ENCODE assay signal across 1 cellular context in the genomic region with DNA sequence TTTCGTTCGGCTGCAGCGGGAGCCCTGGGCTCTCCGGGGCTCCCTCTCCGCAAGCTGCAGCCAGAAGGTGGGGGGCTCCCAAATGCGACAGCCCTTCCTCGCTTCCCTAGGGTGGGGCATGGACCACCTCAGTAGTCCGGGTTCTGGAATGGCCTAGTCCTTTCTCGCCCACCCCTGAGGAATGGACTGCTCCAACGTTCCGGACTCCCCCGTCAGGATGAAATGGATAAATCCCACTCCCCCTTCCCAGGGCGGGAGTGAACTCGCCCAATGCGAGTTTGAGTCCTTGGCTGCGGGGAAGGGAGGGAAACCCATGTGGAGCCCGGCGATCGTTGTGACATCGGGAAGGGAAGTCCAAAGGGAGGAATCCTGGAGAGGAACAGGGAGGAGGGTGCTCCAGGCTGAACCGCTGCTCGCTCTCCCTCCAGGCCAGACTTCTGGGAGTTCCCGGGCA.
TF ChIP-seq lines count a peak whose summit lies in the region.

No MANE protein-coding gene starts in this region.

TF ChIP-seq in K562, 482 proteins besides CTCF, POLR2A, EP300 and RAD21 (continued from another document and continues in another):
- no peak for TF ChIP-seq GABPA (tag; conservative IDR thresholded peaks at IDR 0.05; ENCODE audit: low read depth)
- TF ChIP-seq, protein P1, sequence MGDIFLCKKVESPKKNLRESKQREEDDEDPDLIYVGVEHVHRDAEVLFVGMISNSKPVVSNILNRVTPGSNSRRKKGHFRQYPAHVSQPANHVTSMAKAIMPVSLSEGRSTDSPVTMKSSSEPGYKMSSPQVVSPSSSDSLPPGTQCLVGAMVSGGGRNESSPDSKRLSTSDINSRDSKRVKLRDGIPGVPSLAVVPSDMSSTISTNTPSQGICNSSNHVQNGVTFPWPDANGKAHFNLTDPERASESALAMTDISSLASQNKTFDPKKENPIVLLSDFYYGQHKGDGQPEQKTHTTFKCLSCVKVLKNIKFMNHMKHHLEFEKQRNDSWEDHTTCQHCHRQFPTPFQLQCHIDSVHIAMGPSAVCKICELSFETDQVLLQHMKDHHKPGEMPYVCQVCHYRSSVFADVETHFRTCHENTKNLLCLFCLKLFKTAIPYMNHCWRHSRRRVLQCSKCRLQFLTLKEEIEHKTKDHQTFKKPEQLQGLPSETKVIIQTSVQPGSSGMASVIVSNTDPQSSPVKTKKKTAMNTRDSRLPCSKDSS (IDR thresholded peaks at IDR 0.05; ENCODE audit: low read depth, partially characterized antibody): no peak
- TF ChIP-seq ZNF785 (CRISPR knock-in tag; IDR thresholded peaks at IDR 0.05): no peak
- TF ChIP-seq, protein P2, sequence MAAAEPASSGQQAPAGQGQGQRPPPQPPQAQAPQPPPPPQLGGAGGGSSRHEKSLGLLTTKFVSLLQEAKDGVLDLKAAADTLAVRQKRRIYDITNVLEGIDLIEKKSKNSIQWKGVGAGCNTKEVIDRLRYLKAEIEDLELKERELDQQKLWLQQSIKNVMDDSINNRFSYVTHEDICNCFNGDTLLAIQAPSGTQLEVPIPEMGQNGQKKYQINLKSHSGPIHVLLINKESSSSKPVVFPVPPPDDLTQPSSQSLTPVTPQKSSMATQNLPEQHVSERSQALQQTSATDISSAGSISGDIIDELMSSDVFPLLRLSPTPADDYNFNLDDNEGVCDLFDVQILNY (CRISPR knock-in tag; IDR thresholded peaks at IDR 0.05): peak; percentile 59; the same call in 1 of the 2 replicates
- TF ChIP-seq ZEB2 (IDR thresholded peaks at IDR 0.05): no peak
- TF ChIP-seq ZNF766 (CRISPR knock-in tag; conservative IDR thresholded peaks at IDR 0.05): no peak
- TF ChIP-seq SMARCE1 (IDR thresholded peaks at IDR 0.05): no peak
- no peak for TF ChIP-seq KLF1 (tag; IDR thresholded peaks at IDR 0.05)
- peak; percentile 99 for TF ChIP-seq TCF7L2 (IDR thresholded peaks at IDR 0.05; ENCODE audit: low read depth, low read length)
- TF ChIP-seq, protein P3, sequence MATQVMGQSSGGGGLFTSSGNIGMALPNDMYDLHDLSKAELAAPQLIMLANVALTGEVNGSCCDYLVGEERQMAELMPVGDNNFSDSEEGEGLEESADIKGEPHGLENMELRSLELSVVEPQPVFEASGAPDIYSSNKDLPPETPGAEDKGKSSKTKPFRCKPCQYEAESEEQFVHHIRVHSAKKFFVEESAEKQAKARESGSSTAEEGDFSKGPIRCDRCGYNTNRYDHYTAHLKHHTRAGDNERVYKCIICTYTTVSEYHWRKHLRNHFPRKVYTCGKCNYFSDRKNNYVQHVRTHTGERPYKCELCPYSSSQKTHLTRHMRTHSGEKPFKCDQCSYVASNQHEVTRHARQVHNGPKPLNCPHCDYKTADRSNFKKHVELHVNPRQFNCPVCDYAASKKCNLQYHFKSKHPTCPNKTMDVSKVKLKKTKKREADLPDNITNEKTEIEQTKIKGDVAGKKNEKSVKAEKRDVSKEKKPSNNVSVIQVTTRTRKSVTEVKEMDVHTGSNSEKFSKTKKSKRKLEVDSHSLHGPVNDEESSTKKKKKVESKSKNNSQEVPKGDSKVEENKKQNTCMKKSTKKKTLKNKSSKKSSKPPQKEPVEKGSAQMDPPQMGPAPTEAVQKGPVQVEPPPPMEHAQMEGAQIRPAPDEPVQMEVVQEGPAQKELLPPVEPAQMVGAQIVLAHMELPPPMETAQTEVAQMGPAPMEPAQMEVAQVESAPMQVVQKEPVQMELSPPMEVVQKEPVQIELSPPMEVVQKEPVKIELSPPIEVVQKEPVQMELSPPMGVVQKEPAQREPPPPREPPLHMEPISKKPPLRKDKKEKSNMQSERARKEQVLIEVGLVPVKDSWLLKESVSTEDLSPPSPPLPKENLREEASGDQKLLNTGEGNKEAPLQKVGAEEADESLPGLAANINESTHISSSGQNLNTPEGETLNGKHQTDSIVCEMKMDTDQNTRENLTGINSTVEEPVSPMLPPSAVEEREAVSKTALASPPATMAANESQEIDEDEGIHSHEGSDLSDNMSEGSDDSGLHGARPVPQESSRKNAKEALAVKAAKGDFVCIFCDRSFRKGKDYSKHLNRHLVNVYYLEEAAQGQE (CRISPR knock-in tag; IDR thresholded peaks at IDR 0.05; ENCODE audit: low read depth): peak; percentile 47
- TF ChIP-seq, protein P4, sequence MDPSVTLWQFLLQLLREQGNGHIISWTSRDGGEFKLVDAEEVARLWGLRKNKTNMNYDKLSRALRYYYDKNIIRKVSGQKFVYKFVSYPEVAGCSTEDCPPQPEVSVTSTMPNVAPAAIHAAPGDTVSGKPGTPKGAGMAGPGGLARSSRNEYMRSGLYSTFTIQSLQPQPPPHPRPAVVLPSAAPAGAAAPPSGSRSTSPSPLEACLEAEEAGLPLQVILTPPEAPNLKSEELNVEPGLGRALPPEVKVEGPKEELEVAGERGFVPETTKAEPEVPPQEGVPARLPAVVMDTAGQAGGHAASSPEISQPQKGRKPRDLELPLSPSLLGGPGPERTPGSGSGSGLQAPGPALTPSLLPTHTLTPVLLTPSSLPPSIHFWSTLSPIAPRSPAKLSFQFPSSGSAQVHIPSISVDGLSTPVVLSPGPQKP (CRISPR knock-in tag; IDR thresholded peaks at IDR 0.05): no peak
- TF ChIP-seq KLF13 (tag; IDR thresholded peaks at IDR 0.05; ENCODE audit: borderline replicate concordance, low read depth): no peak
- no peak for TF ChIP-seq C11orf30 (IDR thresholded peaks at IDR 0.05; ENCODE audit: low read depth)
- 0 out of 2 replicates have a peak, but pooled peaks have one; percentile 17 for TF ChIP-seq DPF2 (IDR thresholded peaks at IDR 0.05)
- TF ChIP-seq, protein P5, sequence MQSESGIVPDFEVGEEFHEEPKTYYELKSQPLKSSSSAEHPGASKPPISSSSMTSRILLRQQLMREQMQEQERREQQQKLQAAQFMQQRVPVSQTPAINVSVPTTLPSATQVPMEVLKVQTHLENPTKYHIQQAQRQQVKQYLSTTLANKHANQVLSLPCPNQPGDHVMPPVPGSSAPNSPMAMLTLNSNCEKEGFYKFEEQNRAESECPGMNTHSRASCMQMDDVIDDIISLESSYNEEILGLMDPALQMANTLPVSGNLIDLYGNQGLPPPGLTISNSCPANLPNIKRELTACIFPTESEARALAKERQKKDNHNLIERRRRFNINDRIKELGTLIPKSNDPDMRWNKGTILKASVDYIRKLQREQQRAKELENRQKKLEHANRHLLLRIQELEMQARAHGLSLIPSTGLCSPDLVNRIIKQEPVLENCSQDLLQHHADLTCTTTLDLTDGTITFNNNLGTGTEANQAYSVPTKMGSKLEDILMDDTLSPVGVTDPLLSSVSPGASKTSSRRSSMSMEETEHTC (IDR thresholded peaks at IDR 0.05): no peak
- TF ChIP-seq HDGF (IDR thresholded peaks at IDR 0.05): no peak
- TF ChIP-seq ZC3H11A (IDR thresholded peaks at IDR 0.05; ENCODE audit: low read depth, low read length): no peak
- TF ChIP-seq ZNF717 (CRISPR knock-in tag; IDR thresholded peaks at IDR 0.05): no peak
- no peak for TF ChIP-seq LEF1 (IDR thresholded peaks at IDR 0.05)
- no peak for TF ChIP-seq ZZZ3 (IDR thresholded peaks at IDR 0.05)
- TF ChIP-seq HMGN3 (IDR thresholded peaks at IDR 0.05; ENCODE audit: borderline replicate concordance, extremely low read depth, insufficient read length, low read depth, low read length): no peak
- TF ChIP-seq ZNF707 (CRISPR knock-in tag; conservative IDR thresholded peaks at IDR 0.05): no peak
- no peak for TF ChIP-seq PHB2 (IDR thresholded peaks at IDR 0.05; ENCODE audit: low read depth)
- TF ChIP-seq, protein P6, sequence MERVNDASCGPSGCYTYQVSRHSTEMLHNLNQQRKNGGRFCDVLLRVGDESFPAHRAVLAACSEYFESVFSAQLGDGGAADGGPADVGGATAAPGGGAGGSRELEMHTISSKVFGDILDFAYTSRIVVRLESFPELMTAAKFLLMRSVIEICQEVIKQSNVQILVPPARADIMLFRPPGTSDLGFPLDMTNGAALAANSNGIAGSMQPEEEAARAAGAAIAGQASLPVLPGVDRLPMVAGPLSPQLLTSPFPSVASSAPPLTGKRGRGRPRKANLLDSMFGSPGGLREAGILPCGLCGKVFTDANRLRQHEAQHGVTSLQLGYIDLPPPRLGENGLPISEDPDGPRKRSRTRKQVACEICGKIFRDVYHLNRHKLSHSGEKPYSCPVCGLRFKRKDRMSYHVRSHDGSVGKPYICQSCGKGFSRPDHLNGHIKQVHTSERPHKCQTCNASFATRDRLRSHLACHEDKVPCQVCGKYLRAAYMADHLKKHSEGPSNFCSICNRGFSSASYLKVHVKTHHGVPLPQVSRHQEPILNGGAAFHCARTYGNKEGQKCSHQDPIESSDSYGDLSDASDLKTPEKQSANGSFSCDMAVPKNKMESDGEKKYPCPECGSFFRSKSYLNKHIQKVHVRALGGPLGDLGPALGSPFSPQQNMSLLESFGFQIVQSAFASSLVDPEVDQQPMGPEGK (CRISPR knock-in tag; IDR thresholded peaks at IDR 0.05; ENCODE audit: borderline replicate concordance): no peak
- peak; percentile 62 for TF ChIP-seq RNF2 (IDR thresholded peaks at IDR 0.05)
- TF ChIP-seq ILF3 (IDR thresholded peaks at IDR 0.05; ENCODE audit: borderline replicate concordance): no peak
- TF ChIP-seq, protein P7, sequence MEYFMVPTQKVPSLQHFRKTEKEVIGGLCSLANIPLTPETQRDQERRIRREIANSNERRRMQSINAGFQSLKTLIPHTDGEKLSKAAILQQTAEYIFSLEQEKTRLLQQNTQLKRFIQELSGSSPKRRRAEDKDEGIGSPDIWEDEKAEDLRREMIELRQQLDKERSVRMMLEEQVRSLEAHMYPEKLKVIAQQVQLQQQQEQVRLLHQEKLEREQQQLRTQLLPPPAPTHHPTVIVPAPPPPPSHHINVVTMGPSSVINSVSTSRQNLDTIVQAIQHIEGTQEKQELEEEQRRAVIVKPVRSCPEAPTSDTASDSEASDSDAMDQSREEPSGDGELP (CRISPR knock-in tag; IDR thresholded peaks at IDR 0.05; ENCODE audit: borderline replicate concordance): no peak
- TF ChIP-seq TRIM24 (IDR thresholded peaks at IDR 0.05): no peak
- peak; percentile 78 for TF ChIP-seq SAP30 (IDR thresholded peaks at IDR 0.05; ENCODE audit: borderline replicate concordance, insufficient read depth, low read depth, low read length, poor library complexity, severe bottlenecking)
- TF ChIP-seq PPARD (CRISPR knock-in tag; IDR thresholded peaks at IDR 0.05): no peak
- TF ChIP-seq ETS2 (tag; IDR thresholded peaks at IDR 0.05; ENCODE audit: borderline replicate concordance, poor library complexity, severe bottlenecking): no peak
- TF ChIP-seq, protein P8, sequence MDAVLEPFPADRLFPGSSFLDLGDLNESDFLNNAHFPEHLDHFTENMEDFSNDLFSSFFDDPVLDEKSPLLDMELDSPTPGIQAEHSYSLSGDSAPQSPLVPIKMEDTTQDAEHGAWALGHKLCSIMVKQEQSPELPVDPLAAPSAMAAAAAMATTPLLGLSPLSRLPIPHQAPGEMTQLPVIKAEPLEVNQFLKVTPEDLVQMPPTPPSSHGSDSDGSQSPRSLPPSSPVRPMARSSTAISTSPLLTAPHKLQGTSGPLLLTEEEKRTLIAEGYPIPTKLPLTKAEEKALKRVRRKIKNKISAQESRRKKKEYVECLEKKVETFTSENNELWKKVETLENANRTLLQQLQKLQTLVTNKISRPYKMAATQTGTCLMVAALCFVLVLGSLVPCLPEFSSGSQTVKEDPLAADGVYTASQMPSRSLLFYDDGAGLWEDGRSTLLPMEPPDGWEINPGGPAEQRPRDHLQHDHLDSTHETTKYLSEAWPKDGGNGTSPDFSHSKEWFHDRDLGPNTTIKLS (IDR thresholded peaks at IDR 0.05; ENCODE audit: borderline replicate concordance, low read depth): peak; percentile 12; the same call in 1 of the 2 replicates
- no peak for TF ChIP-seq EWSR1 (IDR thresholded peaks at IDR 0.05; ENCODE audit: borderline replicate concordance, low read depth, partially characterized antibody)
- TF ChIP-seq JUND (IDR thresholded peaks at IDR 0.05; ENCODE audit: borderline replicate concordance, low read depth, low read length): peak; percentile 96
- no peak for TF ChIP-seq JUND (tag; IDR thresholded peaks at IDR 0.05; ENCODE audit: borderline replicate concordance, low read depth, low read length)
- no peak for TF ChIP-seq SMARCC2 (IDR thresholded peaks at IDR 0.05; ENCODE audit: low read depth)
- TF ChIP-seq, protein P9, sequence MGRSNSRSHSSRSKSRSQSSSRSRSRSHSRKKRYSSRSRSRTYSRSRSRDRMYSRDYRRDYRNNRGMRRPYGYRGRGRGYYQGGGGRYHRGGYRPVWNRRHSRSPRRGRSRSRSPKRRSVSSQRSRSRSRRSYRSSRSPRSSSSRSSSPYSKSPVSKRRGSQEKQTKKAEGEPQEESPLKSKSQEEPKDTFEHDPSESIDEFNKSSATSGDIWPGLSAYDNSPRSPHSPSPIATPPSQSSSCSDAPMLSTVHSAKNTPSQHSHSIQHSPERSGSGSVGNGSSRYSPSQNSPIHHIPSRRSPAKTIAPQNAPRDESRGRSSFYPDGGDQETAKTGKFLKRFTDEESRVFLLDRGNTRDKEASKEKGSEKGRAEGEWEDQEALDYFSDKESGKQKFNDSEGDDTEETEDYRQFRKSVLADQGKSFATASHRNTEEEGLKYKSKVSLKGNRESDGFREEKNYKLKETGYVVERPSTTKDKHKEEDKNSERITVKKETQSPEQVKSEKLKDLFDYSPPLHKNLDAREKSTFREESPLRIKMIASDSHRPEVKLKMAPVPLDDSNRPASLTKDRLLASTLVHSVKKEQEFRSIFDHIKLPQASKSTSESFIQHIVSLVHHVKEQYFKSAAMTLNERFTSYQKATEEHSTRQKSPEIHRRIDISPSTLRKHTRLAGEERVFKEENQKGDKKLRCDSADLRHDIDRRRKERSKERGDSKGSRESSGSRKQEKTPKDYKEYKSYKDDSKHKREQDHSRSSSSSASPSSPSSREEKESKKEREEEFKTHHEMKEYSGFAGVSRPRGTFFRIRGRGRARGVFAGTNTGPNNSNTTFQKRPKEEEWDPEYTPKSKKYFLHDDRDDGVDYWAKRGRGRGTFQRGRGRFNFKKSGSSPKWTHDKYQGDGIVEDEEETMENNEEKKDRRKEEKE (IDR thresholded peaks at IDR 0.05; ENCODE audit: borderline replicate concordance in 1 of 2, control insufficient read depth in 1 of 2, low read depth in 2 of 2, low read length in 1 of 2): peak in 1 of 2 experiments; percentile 91; a peak in 2 of 4 replicates
- peak; percentile 58; the same call in 1 of the 2 replicates for TF ChIP-seq ERF (CRISPR knock-in tag; IDR thresholded peaks at IDR 0.05)
